In the genomic region with DNA sequence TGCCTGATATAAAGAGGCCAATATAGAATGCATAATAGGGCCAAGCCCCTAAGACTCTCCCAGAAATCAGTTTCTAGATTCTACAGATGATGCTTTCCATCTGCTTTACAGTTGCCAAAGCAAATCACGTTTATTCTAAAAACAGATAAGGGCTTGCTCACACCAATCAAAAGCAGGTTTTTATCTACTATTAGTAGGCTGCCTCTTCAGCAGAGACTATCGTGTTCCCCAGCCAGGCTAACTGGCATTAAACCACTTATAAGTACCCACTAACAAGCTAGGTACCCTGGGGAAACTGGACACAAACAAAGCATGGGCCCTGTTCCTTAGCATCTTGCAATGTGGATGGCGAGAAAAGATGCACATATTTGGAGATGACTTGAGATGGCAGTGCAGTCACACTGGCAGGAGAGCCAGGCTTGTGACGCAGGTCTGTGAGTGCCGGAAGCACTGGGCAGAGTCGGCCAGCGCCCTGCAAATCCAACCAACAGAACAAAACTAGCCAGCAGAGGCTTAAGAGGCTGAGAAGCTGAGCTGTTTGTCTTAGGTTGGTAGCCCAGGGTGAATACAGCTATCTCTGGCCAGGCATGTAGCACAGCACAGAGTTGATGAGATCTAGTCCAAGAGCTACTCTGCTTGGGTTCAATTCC, we compare ENCODE assay signal across 12 cellular contexts.
DNase-seq lines count a peak whose midpoint lies in the region; ATAC-seq and TF ChIP-seq lines count a peak whose summit lies in the region.
"Had no signal": no experiment of that assay in that cellular context is flagged by ENCODE, and none has a peak within 500 bp of the region (broad histone marks: within the 10 kb centered on the region; RNA-seq: fewer than 3 reads in every experiment).

No MANE protein-coding gene starts in this region.

- H3K9me3 ChIP-seq in GM23248 (ENCODE audit: low read depth) (no peaks in the 10 kb centered on the region), ascending aorta (no peaks in the 10 kb centered on the region), hepatocyte (ENCODE audit: low read depth) (no peaks in the 10 kb centered on the region)

- H3F3A ChIP-seq in GM23248 (ENCODE audit: insufficient read depth), result no peaks in the 10 kb centered on the region

- intact Hi-C loops in ascending aorta (cut with DNase I), result loop anchor here (2.0 to 10.0 kb wide), 4 partner anchors 73 to 351 kb away; a partner anchor contains a TSS

- H4K20me1 ChIP-seq in GM23248 (ENCODE audit: insufficient read depth) (no peaks in the 10 kb centered on the region), hepatocyte (ENCODE audit: insufficient read depth, poor library complexity, severe bottlenecking) (no peaks in the 10 kb centered on the region)

- TF ChIP-seq CTCF in ascending aorta (IDR thresholded peaks at IDR 0.05) (no peak), hepatocyte (IDR thresholded peaks at IDR 0.05; ENCODE audit: poor library complexity) (peak; percentile 3), retinal pigment epithelial cell (conservative IDR thresholded peaks at IDR 0.05; ENCODE audit: low read depth, low read length) (peak; percentile 2), GM13977 (IDR thresholded peaks at IDR 0.05; ENCODE audit: extremely low read depth, insufficient read depth, missing control alignments) (no peak)

- H3K4me1 ChIP-seq in GM23248 (ENCODE audit: insufficient read depth) (0 out of 2 replicates have a peak, but pooled peaks cover 12% of the 10 kb centered on the region), ascending aorta (peaks cover 5 to 35% of the 10 kb centered on the region in 2 donors), hepatocyte (ENCODE audit: insufficient read depth) (peaks cover 9% of the 10 kb centered on the region)

- H3K36me3 ChIP-seq in GM23248 (ENCODE audit: low read depth) (no peaks in the 10 kb centered on the region), ascending aorta (no peaks in the 10 kb centered on the region), hepatocyte (replicated peaks; ENCODE audit: insufficient read depth, low read depth) (no peaks in the 10 kb centered on the region)

- H3K27ac ChIP-seq in GM23248 (no peak overlapping the region), ascending aorta (peak overlapping the region; percentile 88 to 94), hepatocyte (no peak overlapping the region)

- in situ Hi-C loops in GM23248 (cut with MboI), result no loop called here
- in situ Hi-C loops in GM13977 (cut with MboI; ENCODE audit: low pct_unique_long_range_greater_than_20kb, low sequenced_read_pairs, unreplicated experiment), result no loop called here

- DNase-seq in GM23248 (peak; percentile 47), ascending aorta (ENCODE audit: low spot score in 2 of 2) (peak; percentile 25 to 91), hepatocyte (ENCODE audit: low spot score) (no peak), retinal pigment epithelial cell (ENCODE audit: low read depth) (no peak), dedifferentiated amniotic fluid mesenchymal stem cell (ENCODE audit: extremely low spot score) (no peak), GM13977 (ENCODE audit: low spot score) (no peak), NCI-H1105 (lab: John Stamatoyannopoulos, UW) (no peak)
- DNase-seq: activated CD8-positive, alpha-beta memory T cell treated with anti-CD3 and anti-CD28 coated beads for 24 hours; KBM-7; naive B cell had no signal

- H3K4me3 ChIP-seq in GM23248 (no peak overlapping the region), ascending aorta (no peak overlapping the region), hepatocyte (no peak overlapping the region), retinal pigment epithelial cell (ENCODE audit: low read length) (no peak overlapping the region)
- H3K4me3 ChIP-seq: GM12878 had no signal

- no peaks in the 10 kb centered on the region for H3K9me2 ChIP-seq in GM23248 (ENCODE audit: insufficient read depth)
- H3K9me2 ChIP-seq in hepatocyte (replicated peaks; ENCODE audit: insufficient read depth), result no peaks in the 10 kb centered on the region

- H3K79me2 ChIP-seq in GM23248 (ENCODE audit: insufficient read depth) (no peaks in the 10 kb centered on the region), hepatocyte (no peaks in the 10 kb centered on the region)

- 38 to 44% methylated on average over 7 of the region's 7 CpGs for WGBS in GM23248 (ENCODE audit: low coverage in 1 of 2, low lambda C conversion rate in 2 of 2, missing lambda C conversion rate in 2 of 2), 2 experiments
- WGBS in hepatocyte (ENCODE audit: low lambda C conversion rate, missing lambda C conversion rate), result 61% methylated on average over 7 of the region's 7 CpGs

- no peak overlapping the region for H3K4me2 ChIP-seq in GM23248 (ENCODE audit: unreplicated experiment)
- H3K4me2 ChIP-seq in hepatocyte, result no peak overlapping the region

- H3K9ac ChIP-seq in GM23248, result no peak overlapping the region

- H2AFZ ChIP-seq in GM23248, result no peak overlapping the region
- no peak overlapping the region for H2AFZ ChIP-seq in hepatocyte

- H3K27me3 ChIP-seq in GM23248 (replicated peaks; ENCODE audit: insufficient read depth), result no peaks in the 10 kb centered on the region
- H3K27me3 ChIP-seq in ascending aorta, result no peaks in the 10 kb centered on the region
- no peaks in the 10 kb centered on the region for H3K27me3 ChIP-seq in hepatocyte

- no peak for ATAC-seq in HG03354 (IDR thresholded peaks at IDR 0.05; ENCODE audit: poor library complexity, severe bottlenecking, unreplicated experiment)
- ATAC-seq: GM12878 had no signal

Comparison
In these comparisons a context has a peak if more than half of its experiments do, and no peak if none do; other contexts are left out.
1. DNase-seq: peak in GM23248 (single experiment) and ascending aorta (2 of 2); none in hepatocyte (single experiment), retinal pigment epithelial cell (single experiment), dedifferentiated amniotic fluid mesenchymal stem cell (single experiment), GM13977 (single experiment) and NCI-H1105 (single experiment).
2. H3K27ac ChIP-seq: peak in ascending aorta (2 of 2); none in GM23248 (single experiment) and hepatocyte (single experiment).
3. CTCF ChIP-seq: peak in hepatocyte (single experiment) and retinal pigment epithelial cell (single experiment); none in ascending aorta (0 of 3) and GM13977 (single experiment).